In the genomic region with DNA sequence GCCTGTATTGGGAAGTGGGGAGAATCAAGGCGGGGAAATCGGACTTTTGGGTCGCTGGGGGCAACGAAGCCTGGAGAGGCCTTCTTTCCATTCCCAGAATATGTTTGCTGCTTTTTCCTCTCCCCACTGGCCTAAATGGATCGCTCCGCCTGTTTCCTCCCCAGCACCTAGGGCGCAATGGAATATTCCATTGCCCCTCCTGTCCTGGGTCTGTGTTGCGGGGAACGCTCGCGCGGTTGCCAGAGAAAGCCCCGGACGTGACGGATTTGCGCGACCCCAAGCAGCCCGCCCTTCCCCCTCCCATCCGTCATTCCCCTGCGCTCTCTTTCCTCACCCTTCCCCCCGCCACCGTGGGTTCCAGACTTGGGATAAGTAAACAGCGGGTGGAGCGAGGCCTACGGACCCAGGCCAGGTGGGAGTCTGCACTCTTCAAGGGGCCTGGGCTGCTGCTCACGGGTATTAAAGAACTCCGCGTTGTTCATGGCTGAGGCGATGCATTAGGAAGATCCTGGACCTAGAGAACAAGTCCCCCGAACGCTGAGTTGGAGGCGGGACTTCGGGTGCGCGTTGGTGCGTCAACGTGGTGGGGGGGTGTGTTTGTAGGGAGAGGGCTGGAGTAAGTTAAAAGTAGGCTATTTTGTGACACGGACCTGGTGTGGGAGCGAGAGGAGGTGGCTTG, we compare ENCODE assay signal across 8 cellular contexts. TPM values are rescaled to one million over a fixed set of nuclear protein-coding genes. Genes with fewer than 3 reads are reported as not detected.
DNase-seq lines count a peak whose midpoint lies in the region; ATAC-seq, FAIRE-seq and TF ChIP-seq lines count a peak whose summit lies in the region.

TSS of gene PPT2 (plus strand) at position 307 of the 679 bp plus-strand sequence. CDS start 454 bp downstream, outside the sequence.

- peak; percentile 69 for DNase-seq in GM12891 (ENCODE audit: insufficient read length, low spot score)
- DNase-seq in M059J (ENCODE audit: low read depth), result peak; percentile 87
- peak; percentile 87 to 90 for DNase-seq in SJSA1 (ENCODE audit: low read depth in 1 of 2, low spot score in 2 of 2)
- DNase-seq in activated gamma-delta T cell treated with anti-CD3 and anti-CD28 coated beads, Interleukin-2, amount 50 U/mL, for 16 hours (ENCODE audit: low read depth), result peak; percentile 67
- DNase-seq in fibroblast of villous mesenchyme (ENCODE audit: low read depth), result peak; percentile 97

- no peaks in the 10 kb centered on the region for H3K9me2 ChIP-seq in neural cell (ENCODE audit: insufficient read depth, low read length)

- peak within 1 kb of the TSS; percentile 86 for H3K9ac ChIP-seq in neural cell (ENCODE audit: low read length)

- H3K4me3 Mint-ChIP-seq in stimulated activated naive CD8-positive, alpha-beta T cell treated with anti-CD3 and anti-CD28 coated beads, Interleukin-15, Interleukin-2, amounts not matched to agents 100 ng/mL and 50 ng/mL, for 24 hours, result peak within 1 kb of the TSS; percentile 95

- no peaks in the 10 kb centered on the region for H4K20me1 ChIP-seq in neural cell (ENCODE audit: insufficient read depth)

- H3K36me3 ChIP-seq in SJSA1 (peaks cover 21% of the 10 kb centered on the region), neural cell (ENCODE audit: insufficient read depth, low read length) (no peaks in the 10 kb centered on the region)

- H3K9me3 Mint-ChIP-seq in stimulated activated naive CD8-positive, alpha-beta T cell treated with anti-CD3 and anti-CD28 coated beads, Interleukin-15, Interleukin-2, amounts not matched to agents 100 ng/mL and 50 ng/mL, for 24 hours, result no peaks in the 10 kb centered on the region

- peak within 1 kb of the TSS; percentile 88 for H3K4me2 ChIP-seq in neural cell (ENCODE audit: low read length)

- TF ChIP-seq CTCF in fibroblast of villous mesenchyme (IDR thresholded peaks at IDR 0.05; ENCODE audit: insufficient read depth, low read depth, low read length) (no peak), neural cell (IDR thresholded peaks at IDR 0.05; ENCODE audit: poor library complexity, severe bottlenecking) (peak; percentile 42)

- peaks cover 18% of the 10 kb centered on the region for H3K4me1 ChIP-seq in SJSA1 (replicated peaks)

- H3K4me1 Mint-ChIP-seq in stimulated activated naive CD8-positive, alpha-beta T cell treated with anti-CD3 and anti-CD28 coated beads, Interleukin-15, Interleukin-2, amounts not matched to agents 100 ng/mL and 50 ng/mL, for 24 hours (ENCODE audit: low read depth), result peaks cover 52% of the 10 kb centered on the region

- H3K4me3 ChIP-seq in SJSA1 (peak within 1 kb of the TSS; percentile 56), fibroblast of villous mesenchyme (ENCODE audit: low read depth, low read length) (peak within 1 kb of the TSS; percentile 75), neural cell (ENCODE audit: low read length) (peak within 1 kb of the TSS; percentile 79)

- H3K79me2 ChIP-seq in neural cell (replicated peaks; ENCODE audit: insufficient read depth, low read length), result peaks cover 9% of the 10 kb centered on the region

- peak within 1 kb of the TSS; percentile 75 for H2AFZ ChIP-seq in neural cell (ENCODE audit: low read depth, low read length)

- no peaks in the 10 kb centered on the region for H3F3A ChIP-seq in neural cell (ENCODE audit: insufficient read depth, low read length, poor library complexity, severe bottlenecking)

- no peak for TF ChIP-seq POLR2A in GM12891 (IDR thresholded peaks at IDR 0.05; ENCODE audit: low read depth, low read length)

- H3K36me3 Mint-ChIP-seq in stimulated activated naive CD8-positive, alpha-beta T cell treated with anti-CD3 and anti-CD28 coated beads, Interleukin-15, Interleukin-2, amounts not matched to agents 100 ng/mL and 50 ng/mL, for 24 hours (ENCODE audit: low read depth), result peaks cover 21% of the 10 kb centered on the region

- H3K27ac Mint-ChIP-seq in stimulated activated naive CD8-positive, alpha-beta T cell treated with anti-CD3 and anti-CD28 coated beads, Interleukin-15, Interleukin-2, amounts not matched to agents 100 ng/mL and 50 ng/mL, for 24 hours, result peak within 1 kb of the TSS; percentile 91

- H3K27me3 ChIP-seq in SJSA1 (replicated peaks) (no peaks in the 10 kb centered on the region), neural cell (ENCODE audit: insufficient read depth, low read depth, low read length) (peaks cover 34% of the 10 kb centered on the region)

- TF ChIP-seq RAD21 in neural cell (conservative IDR thresholded peaks at IDR 0.05), result peak; percentile 30

- H3K27me3 Mint-ChIP-seq in stimulated activated naive CD8-positive, alpha-beta T cell treated with anti-CD3 and anti-CD28 coated beads, Interleukin-15, Interleukin-2, amounts not matched to agents 100 ng/mL and 50 ng/mL, for 24 hours, result peaks cover 19% of the 10 kb centered on the region

- TF ChIP-seq EP300 in neural cell (conservative IDR thresholded peaks at IDR 0.05; ENCODE audit: poor library complexity, severe bottlenecking), result peak; percentile 89

- H3K27ac ChIP-seq in SJSA1 (peak within 1 kb of the TSS; percentile 68), neural cell (ENCODE audit: low read length) (peak within 1 kb of the TSS; percentile 93)

- no peaks in the 10 kb centered on the region for H3K9me3 ChIP-seq in SJSA1 (replicated peaks)
- no peaks in the 10 kb centered on the region for H3K9me3 ChIP-seq in neural cell (ENCODE audit: low read length)

- FAIRE-seq in GM12891 (lab: Jason Lieb, UNC), result peak; percentile 78

- no peak for ATAC-seq in GM18519 (IDR thresholded peaks at IDR 0.05; ENCODE audit: low FRiP score, unreplicated experiment)

TF ChIP-seq in GM12891, 5 proteins besides CTCF, POLR2A, EP300 and RAD21:
- peak; percentile 21; the same call in 1 of the 2 replicates for TF ChIP-seq TAF1 (IDR thresholded peaks at IDR 0.05; ENCODE audit: low read depth, low read length)
- TF ChIP-seq PAX5 (IDR thresholded peaks at IDR 0.05; ENCODE audit: insufficient read depth, low read length, severe bottlenecking), result no peak

TF ChIP-seq in neural cell, 6 proteins besides CTCF, POLR2A, EP300 and RAD21:
- TF ChIP-seq, protein P1, sequence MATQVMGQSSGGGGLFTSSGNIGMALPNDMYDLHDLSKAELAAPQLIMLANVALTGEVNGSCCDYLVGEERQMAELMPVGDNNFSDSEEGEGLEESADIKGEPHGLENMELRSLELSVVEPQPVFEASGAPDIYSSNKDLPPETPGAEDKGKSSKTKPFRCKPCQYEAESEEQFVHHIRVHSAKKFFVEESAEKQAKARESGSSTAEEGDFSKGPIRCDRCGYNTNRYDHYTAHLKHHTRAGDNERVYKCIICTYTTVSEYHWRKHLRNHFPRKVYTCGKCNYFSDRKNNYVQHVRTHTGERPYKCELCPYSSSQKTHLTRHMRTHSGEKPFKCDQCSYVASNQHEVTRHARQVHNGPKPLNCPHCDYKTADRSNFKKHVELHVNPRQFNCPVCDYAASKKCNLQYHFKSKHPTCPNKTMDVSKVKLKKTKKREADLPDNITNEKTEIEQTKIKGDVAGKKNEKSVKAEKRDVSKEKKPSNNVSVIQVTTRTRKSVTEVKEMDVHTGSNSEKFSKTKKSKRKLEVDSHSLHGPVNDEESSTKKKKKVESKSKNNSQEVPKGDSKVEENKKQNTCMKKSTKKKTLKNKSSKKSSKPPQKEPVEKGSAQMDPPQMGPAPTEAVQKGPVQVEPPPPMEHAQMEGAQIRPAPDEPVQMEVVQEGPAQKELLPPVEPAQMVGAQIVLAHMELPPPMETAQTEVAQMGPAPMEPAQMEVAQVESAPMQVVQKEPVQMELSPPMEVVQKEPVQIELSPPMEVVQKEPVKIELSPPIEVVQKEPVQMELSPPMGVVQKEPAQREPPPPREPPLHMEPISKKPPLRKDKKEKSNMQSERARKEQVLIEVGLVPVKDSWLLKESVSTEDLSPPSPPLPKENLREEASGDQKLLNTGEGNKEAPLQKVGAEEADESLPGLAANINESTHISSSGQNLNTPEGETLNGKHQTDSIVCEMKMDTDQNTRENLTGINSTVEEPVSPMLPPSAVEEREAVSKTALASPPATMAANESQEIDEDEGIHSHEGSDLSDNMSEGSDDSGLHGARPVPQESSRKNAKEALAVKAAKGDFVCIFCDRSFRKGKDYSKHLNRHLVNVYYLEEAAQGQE (IDR thresholded peaks at IDR 0.05; ENCODE audit: borderline replicate concordance), result peak; percentile 86
- TF ChIP-seq EZH2 (IDR thresholded peaks at IDR 0.05; ENCODE audit: borderline replicate concordance, insufficient read depth, low read length, poor library complexity, severe bottlenecking) (no peak), SMC3 (conservative IDR thresholded peaks at IDR 0.05; ENCODE audit: poor library complexity) (no peak), MXI1 (conservative IDR thresholded peaks at IDR 0.05; ENCODE audit: poor library complexity, severe bottlenecking) (peak; percentile 94), TAF1 (IDR thresholded peaks at IDR 0.05; ENCODE audit: low read depth) (no peak), POLR2AphosphoS5 (IDR thresholded peaks at IDR 0.05) (peak; percentile 89)

RNA-seq across cellular contexts. Expression of gene PPT2, which starts in this region (rescaled TPM):
- 4.0 TPM for polyA plus RNA-seq in GM12891 (2012; ENCODE audit: low read depth, missing spikeins)
- 11.3 and 12.3 TPM in 2 replicates for total RNA-seq in M059J (2014; rRNA removed; shearing (Covaris generic))
- total RNA-seq in SJSA1 (2014; rRNA removed; shearing (Covaris generic)), result 10.3 and 38.2 TPM in 2 replicates
- 14.8 and 22.9 TPM in 2 replicates for total RNA-seq in fibroblast of villous mesenchyme
- 53.5 and 330 TPM in 2 replicates for polyA plus RNA-seq in neural cell
- 28.9 and 29.7 TPM in 2 replicates for polyA minus RNA-seq in neural cell
